ENCODE assay signal across 1 cellular context in the genomic region with DNA sequence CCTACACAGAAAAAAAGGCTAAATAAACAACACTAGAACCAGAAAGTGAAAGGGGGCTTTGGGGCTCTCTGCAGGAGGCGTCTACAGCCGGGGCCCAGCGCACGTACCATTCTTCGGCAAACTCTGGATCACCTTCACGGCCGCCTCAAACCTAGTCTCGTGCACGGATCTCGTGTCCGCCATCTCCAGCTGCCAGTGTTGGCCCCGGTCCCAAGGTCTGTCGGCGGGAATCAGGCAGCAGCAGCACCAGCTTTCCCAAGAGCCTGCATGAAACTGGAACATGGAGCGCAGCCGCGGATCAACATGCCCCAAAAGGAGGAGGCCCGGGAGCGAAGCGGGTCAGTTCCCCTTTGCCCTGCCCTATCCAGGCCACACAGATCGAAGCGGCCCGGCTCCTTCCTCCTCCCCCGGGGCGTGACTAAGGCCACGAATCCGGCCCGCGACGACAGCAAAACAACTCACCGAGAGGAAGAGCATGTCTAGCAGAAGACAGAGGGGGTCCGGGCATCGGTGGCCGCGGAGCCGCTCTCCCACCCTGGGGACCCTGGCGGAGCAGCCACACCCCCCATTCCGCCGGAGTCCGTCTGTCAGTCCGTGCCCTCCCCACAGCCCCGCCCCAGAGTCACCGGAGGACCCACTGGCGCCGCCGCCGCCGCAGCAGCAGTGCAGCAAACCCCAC.
TF ChIP-seq lines count a peak whose summit lies in the region.

A gene with protein sequence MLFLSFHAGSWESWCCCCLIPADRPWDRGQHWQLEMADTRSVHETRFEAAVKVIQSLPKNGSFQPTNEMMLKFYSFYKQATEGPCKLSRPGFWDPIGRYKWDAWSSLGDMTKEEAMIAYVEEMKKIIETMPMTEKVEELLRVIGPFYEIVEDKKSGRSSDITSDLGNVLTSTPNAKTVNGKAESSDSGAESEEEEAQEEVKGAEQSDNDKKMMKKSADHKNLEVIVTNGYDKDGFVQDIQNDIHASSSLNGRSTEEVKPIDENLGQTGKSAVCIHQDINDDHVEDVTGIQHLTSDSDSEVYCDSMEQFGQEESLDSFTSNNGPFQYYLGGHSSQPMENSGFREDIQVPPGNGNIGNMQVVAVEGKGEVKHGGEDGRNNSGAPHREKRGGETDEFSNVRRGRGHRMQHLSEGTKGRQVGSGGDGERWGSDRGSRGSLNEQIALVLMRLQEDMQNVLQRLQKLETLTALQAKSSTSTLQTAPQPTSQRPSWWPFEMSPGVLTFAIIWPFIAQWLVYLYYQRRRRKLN (minus strand): TSS at position 586 of the 679 bp plus-strand sequence. CDS start 109 bp downstream, at position 477.

TF ChIP-seq in HepG2, 621 proteins besides CTCF, POLR2A, EP300 and RAD21 (continued from another document and continues in another):
- TF ChIP-seq ARID4A (CRISPR knock-in tag; IDR thresholded peaks at IDR 0.05; ENCODE audit: borderline replicate concordance): peak; percentile 83
- peak; percentile 55; the same call in 1 of the 2 replicates for TF ChIP-seq KLF6 (CRISPR knock-in tag; IDR thresholded peaks at IDR 0.05)
- no peak for TF ChIP-seq STAT5B (CRISPR knock-in tag; IDR thresholded peaks at IDR 0.05)
- no peak for TF ChIP-seq SYNCRIP (IDR thresholded peaks at IDR 0.05; ENCODE audit: insufficient read depth, low read depth, low read length)
- no peak for TF ChIP-seq TEAD2 (CRISPR knock-in tag; IDR thresholded peaks at IDR 0.05)
- 0 out of 2 replicates have a peak, but pooled peaks have one; percentile 24 for TF ChIP-seq ZBTB20 (CRISPR knock-in tag; IDR thresholded peaks at IDR 0.05; ENCODE audit: borderline replicate concordance, low read depth)
- TF ChIP-seq SP2 (CRISPR knock-in tag; IDR thresholded peaks at IDR 0.05): peak; percentile 36
- no peak for TF ChIP-seq ZNF180 (CRISPR knock-in tag; IDR thresholded peaks at IDR 0.05; ENCODE audit: borderline replicate concordance, low read depth)
- TF ChIP-seq, protein P1, sequence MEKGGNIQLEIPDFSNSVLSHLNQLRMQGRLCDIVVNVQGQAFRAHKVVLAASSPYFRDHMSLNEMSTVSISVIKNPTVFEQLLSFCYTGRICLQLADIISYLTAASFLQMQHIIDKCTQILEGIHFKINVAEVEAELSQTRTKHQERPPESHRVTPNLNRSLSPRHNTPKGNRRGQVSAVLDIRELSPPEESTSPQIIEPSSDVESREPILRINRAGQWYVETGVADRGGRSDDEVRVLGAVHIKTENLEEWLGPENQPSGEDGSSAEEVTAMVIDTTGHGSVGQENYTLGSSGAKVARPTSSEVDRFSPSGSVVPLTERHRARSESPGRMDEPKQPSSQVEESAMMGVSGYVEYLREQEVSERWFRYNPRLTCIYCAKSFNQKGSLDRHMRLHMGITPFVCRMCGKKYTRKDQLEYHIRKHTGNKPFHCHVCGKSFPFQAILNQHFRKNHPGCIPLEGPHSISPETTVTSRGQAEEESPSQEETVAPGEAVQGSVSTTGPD (CRISPR knock-in tag; IDR thresholded peaks at IDR 0.05): peak; percentile 60; the same call in 1 of the 2 replicates
- TF ChIP-seq ZNF350 (CRISPR knock-in tag; IDR thresholded peaks at IDR 0.05; ENCODE audit: borderline replicate concordance, low read depth): no peak; the same call in 1 of the 2 replicates
- peak; percentile 77; the same call in 1 of the 2 replicates for TF ChIP-seq ZNF607 (CRISPR knock-in tag; IDR thresholded peaks at IDR 0.05; ENCODE audit: borderline replicate concordance)
- no peak for TF ChIP-seq RFX3 (CRISPR knock-in tag; IDR thresholded peaks at IDR 0.05)
- TF ChIP-seq ZKSCAN5 (CRISPR knock-in tag; IDR thresholded peaks at IDR 0.05): 0 out of 2 replicates have a peak, but pooled peaks have one; percentile 39
- no peak for TF ChIP-seq SOX6 (IDR thresholded peaks at IDR 0.05)
- TF ChIP-seq SOX6 (CRISPR knock-in tag; IDR thresholded peaks at IDR 0.05): peak; percentile 70
- no peak; the same call in 1 of the 2 replicates for TF ChIP-seq TOPORS (CRISPR knock-in tag; IDR thresholded peaks at IDR 0.05)
- 0 out of 2 replicates have a peak, but pooled peaks have one; percentile 44 for TF ChIP-seq ZNF20 (CRISPR knock-in tag; IDR thresholded peaks at IDR 0.05)
- TF ChIP-seq ZNF331 (CRISPR knock-in tag; IDR thresholded peaks at IDR 0.05): peak; percentile 30; the same call in 1 of the 2 replicates
- TF ChIP-seq ZNF317 (CRISPR knock-in tag; IDR thresholded peaks at IDR 0.05): peak; percentile 76; the same call in 1 of the 2 replicates
- no peak for TF ChIP-seq EZH2 (conservative IDR thresholded peaks at IDR 0.05; ENCODE audit: low read depth, low read length)
- TF ChIP-seq GMEB1 (CRISPR knock-in tag; IDR thresholded peaks at IDR 0.05; ENCODE audit: borderline replicate concordance): peak; percentile 68; the same call in 1 of the 2 replicates
- TF ChIP-seq, protein P2, sequence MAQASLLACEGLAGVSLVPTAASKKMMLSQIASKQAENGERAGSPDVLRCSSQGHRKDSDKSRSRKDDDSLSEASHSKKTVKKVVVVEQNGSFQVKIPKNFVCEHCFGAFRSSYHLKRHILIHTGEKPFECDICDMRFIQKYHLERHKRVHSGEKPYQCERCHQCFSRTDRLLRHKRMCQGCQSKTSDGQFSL (CRISPR knock-in tag; IDR thresholded peaks at IDR 0.05): peak; percentile 84; the same call in 1 of the 2 replicates
- no peak for TF ChIP-seq RBAK (CRISPR knock-in tag; IDR thresholded peaks at IDR 0.05)
- TF ChIP-seq ZKSCAN8 (CRISPR knock-in tag; IDR thresholded peaks at IDR 0.05; ENCODE audit: borderline replicate concordance): no peak
- TF ChIP-seq NFIB (CRISPR knock-in tag; IDR thresholded peaks at IDR 0.05; ENCODE audit: borderline replicate concordance): no peak
- TF ChIP-seq PITX1 (CRISPR knock-in tag; IDR thresholded peaks at IDR 0.05): peak; percentile 70
- TF ChIP-seq, protein P3, sequence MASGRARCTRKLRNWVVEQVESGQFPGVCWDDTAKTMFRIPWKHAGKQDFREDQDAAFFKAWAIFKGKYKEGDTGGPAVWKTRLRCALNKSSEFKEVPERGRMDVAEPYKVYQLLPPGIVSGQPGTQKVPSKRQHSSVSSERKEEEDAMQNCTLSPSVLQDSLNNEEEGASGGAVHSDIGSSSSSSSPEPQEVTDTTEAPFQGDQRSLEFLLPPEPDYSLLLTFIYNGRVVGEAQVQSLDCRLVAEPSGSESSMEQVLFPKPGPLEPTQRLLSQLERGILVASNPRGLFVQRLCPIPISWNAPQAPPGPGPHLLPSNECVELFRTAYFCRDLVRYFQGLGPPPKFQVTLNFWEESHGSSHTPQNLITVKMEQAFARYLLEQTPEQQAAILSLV (CRISPR knock-in tag; IDR thresholded peaks at IDR 0.05; ENCODE audit: borderline replicate concordance): peak; percentile 86
- TF ChIP-seq ATRX (CRISPR knock-in tag; IDR thresholded peaks at IDR 0.05; ENCODE audit: borderline replicate concordance): no peak
- peak; percentile 48; the same call in 1 of the 2 replicates for TF ChIP-seq DMAP1 (CRISPR knock-in tag; IDR thresholded peaks at IDR 0.05)
- 0 out of 2 replicates have a peak, but pooled peaks have one; percentile 33 for TF ChIP-seq SP140L (CRISPR knock-in tag; IDR thresholded peaks at IDR 0.05; ENCODE audit: borderline replicate concordance)
- peak; percentile 50; the same call in 1 of the 2 replicates for TF ChIP-seq IRX3 (CRISPR knock-in tag; IDR thresholded peaks at IDR 0.05; ENCODE audit: borderline replicate concordance, low read depth)
- TF ChIP-seq ARNTL (CRISPR knock-in tag; IDR thresholded peaks at IDR 0.05): no peak; the same call in 1 of the 2 replicates
- peak; percentile 80; the same call in 1 of the 2 replicates for TF ChIP-seq KLF15 (CRISPR knock-in tag; IDR thresholded peaks at IDR 0.05; ENCODE audit: borderline replicate concordance)
- TF ChIP-seq ZNF710 (CRISPR knock-in tag; IDR thresholded peaks at IDR 0.05; ENCODE audit: borderline replicate concordance): peak; percentile 60; the same call in 1 of the 2 replicates
- TF ChIP-seq, protein P4, sequence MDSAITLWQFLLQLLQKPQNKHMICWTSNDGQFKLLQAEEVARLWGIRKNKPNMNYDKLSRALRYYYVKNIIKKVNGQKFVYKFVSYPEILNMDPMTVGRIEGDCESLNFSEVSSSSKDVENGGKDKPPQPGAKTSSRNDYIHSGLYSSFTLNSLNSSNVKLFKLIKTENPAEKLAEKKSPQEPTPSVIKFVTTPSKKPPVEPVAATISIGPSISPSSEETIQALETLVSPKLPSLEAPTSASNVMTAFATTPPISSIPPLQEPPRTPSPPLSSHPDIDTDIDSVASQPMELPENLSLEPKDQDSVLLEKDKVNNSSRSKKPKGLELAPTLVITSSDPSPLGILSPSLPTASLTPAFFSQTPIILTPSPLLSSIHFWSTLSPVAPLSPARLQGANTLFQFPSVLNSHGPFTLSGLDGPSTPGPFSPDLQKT (CRISPR knock-in tag; IDR thresholded peaks at IDR 0.05; ENCODE audit: borderline replicate concordance): no peak
- TF ChIP-seq AKAP8 (CRISPR knock-in tag; IDR thresholded peaks at IDR 0.05): 0 out of 2 replicates have a peak, but pooled peaks have one; percentile 42
- no peak for TF ChIP-seq ZFYVE20 (CRISPR knock-in tag; IDR thresholded peaks at IDR 0.05; ENCODE audit: borderline replicate concordance, low read depth)
- TF ChIP-seq MYC (CRISPR knock-in tag; IDR thresholded peaks at IDR 0.05; ENCODE audit: borderline replicate concordance): peak; percentile 75
- peak; percentile 39 for TF ChIP-seq JARID2 (CRISPR knock-in tag; IDR thresholded peaks at IDR 0.05; ENCODE audit: insufficient replicate concordance)
- TF ChIP-seq, protein P5, sequence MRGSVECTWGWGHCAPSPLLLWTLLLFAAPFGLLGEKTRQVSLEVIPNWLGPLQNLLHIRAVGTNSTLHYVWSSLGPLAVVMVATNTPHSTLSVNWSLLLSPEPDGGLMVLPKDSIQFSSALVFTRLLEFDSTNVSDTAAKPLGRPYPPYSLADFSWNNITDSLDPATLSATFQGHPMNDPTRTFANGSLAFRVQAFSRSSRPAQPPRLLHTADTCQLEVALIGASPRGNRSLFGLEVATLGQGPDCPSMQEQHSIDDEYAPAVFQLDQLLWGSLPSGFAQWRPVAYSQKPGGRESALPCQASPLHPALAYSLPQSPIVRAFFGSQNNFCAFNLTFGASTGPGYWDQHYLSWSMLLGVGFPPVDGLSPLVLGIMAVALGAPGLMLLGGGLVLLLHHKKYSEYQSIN (CRISPR knock-in tag; IDR thresholded peaks at IDR 0.05; ENCODE audit: borderline replicate concordance): no peak
- no peak for TF ChIP-seq ZSCAN22 (CRISPR knock-in tag; IDR thresholded peaks at IDR 0.05)
- peak; percentile 62 for TF ChIP-seq POGZ (CRISPR knock-in tag; IDR thresholded peaks at IDR 0.05)
- TF ChIP-seq, protein P6, sequence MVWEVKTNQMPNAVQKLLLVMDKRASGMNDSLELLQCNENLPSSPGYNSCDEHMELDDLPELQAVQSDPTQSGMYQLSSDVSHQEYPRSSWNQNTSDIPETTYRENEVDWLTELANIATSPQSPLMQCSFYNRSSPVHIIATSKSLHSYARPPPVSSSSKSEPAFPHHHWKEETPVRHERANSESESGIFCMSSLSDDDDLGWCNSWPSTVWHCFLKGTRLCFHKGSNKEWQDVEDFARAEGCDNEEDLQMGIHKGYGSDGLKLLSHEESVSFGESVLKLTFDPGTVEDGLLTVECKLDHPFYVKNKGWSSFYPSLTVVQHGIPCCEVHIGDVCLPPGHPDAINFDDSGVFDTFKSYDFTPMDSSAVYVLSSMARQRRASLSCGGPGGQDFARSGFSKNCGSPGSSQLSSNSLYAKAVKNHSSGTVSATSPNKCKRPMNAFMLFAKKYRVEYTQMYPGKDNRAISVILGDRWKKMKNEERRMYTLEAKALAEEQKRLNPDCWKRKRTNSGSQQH (CRISPR knock-in tag; IDR thresholded peaks at IDR 0.05; ENCODE audit: low read depth): no peak; the same call in 1 of the 2 replicates
